Comparison of ENCODE assay signal across 1 cellular context in the genomic region with DNA sequence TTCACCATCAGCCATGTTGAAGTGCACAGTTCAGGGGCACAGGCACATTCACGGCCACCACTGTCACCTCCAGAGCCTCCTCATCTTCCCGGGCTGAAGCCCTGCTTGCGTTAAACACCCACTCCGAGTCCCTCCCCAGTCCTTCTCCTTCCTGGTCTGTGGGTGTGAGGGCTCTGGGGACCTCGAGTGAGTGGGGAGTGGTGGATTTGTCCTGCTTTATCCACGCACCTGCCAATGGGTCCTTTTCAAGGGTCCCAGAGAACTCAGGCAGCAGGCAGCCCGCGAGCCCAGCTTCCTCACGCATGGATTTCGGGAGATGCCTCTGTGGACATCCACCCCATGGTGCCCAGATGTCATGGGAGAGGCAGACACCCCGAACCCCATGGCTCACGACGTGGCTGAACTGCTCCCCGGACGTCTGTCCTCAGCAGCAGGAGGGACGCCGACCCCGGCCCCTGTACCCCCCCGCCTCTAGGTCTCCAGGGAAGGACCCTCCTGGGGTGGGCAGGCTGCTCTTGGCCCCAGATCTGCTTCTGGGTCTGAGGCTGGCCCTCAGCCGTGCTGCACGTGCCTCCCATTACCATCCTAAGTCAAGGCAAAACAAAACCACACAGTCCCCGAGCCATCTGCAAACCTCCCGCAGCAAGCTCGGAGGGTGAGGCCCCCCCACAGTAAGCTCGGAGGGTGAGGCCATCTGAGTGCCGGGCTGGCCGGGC.
A peak's percentile ranks its signal among the peaks of the same experiment; 100 is the strongest.
TF ChIP-seq lines count a peak whose summit lies in the region.

No MANE protein-coding gene starts in this region.

TF ChIP-seq in HepG2, 621 proteins besides CTCF, POLR2A, EP300 and RAD21 (continued from another document and continues in another):
- TF ChIP-seq E2F2 (CRISPR knock-in tag; IDR thresholded peaks at IDR 0.05; ENCODE audit: borderline replicate concordance) (no peak), ZBTB3 (CRISPR knock-in tag; IDR thresholded peaks at IDR 0.05; ENCODE audit: borderline replicate concordance, low read depth) (0 out of 2 replicates have a peak, but pooled peaks have one; percentile 0), ZNF224 (CRISPR knock-in tag; IDR thresholded peaks at IDR 0.05) (0 out of 2 replicates have a peak, but pooled peaks have one; percentile 37), ZNF615 (CRISPR knock-in tag; IDR thresholded peaks at IDR 0.05; ENCODE audit: borderline replicate concordance) (no peak), ZNF276 (CRISPR knock-in tag; IDR thresholded peaks at IDR 0.05; ENCODE audit: low read depth) (0 out of 2 replicates have a peak, but pooled peaks have one; percentile 40), ZBTB33 (CRISPR knock-in tag; IDR thresholded peaks at IDR 0.05) (no peak), HMGA1 (CRISPR knock-in tag; conservative IDR thresholded peaks at IDR 0.05) (no peak), ZNF530 (CRISPR knock-in tag; IDR thresholded peaks at IDR 0.05; ENCODE audit: low read depth) (no peak), CERS6 (CRISPR knock-in tag; IDR thresholded peaks at IDR 0.05) (no peak), ETV5 (CRISPR knock-in tag; IDR thresholded peaks at IDR 0.05; ENCODE audit: borderline replicate concordance) (no peak), GABPB1 (CRISPR knock-in tag; IDR thresholded peaks at IDR 0.05) (no peak; the same call in 1 of the 2 replicates), SP1 (IDR thresholded peaks at IDR 0.05) (no peak), SP1 (CRISPR knock-in tag; IDR thresholded peaks at IDR 0.05) (no peak), DMAP1 (CRISPR knock-in tag; IDR thresholded peaks at IDR 0.05) (no peak), AGO1 (IDR thresholded peaks at IDR 0.05; ENCODE audit: low read depth, low read length, poor library complexity, severe bottlenecking) (peak; percentile 99), ZNF343 (CRISPR knock-in tag; IDR thresholded peaks at IDR 0.05) (no peak), ZNF644 (CRISPR knock-in tag; IDR thresholded peaks at IDR 0.05; ENCODE audit: low read depth) (no peak), SOX6 (IDR thresholded peaks at IDR 0.05) (no peak), SOX6 (CRISPR knock-in tag; IDR thresholded peaks at IDR 0.05) (no peak), ASH2L (IDR thresholded peaks at IDR 0.05; ENCODE audit: insufficient read length, low read depth, low read length) (no peak), CHD2 (IDR thresholded peaks at IDR 0.05; ENCODE audit: low read depth, low read length) (peak; percentile 40; the same call in 1 of the 2 replicates), U2AF1 (optimal IDR thresholded peaks at IDR 0.05; ENCODE audit: low read depth, low read length) (peak; percentile 61), PHF8 (CRISPR knock-in tag; IDR thresholded peaks at IDR 0.05) (no peak)
- TF ChIP-seq, protein P1, sequence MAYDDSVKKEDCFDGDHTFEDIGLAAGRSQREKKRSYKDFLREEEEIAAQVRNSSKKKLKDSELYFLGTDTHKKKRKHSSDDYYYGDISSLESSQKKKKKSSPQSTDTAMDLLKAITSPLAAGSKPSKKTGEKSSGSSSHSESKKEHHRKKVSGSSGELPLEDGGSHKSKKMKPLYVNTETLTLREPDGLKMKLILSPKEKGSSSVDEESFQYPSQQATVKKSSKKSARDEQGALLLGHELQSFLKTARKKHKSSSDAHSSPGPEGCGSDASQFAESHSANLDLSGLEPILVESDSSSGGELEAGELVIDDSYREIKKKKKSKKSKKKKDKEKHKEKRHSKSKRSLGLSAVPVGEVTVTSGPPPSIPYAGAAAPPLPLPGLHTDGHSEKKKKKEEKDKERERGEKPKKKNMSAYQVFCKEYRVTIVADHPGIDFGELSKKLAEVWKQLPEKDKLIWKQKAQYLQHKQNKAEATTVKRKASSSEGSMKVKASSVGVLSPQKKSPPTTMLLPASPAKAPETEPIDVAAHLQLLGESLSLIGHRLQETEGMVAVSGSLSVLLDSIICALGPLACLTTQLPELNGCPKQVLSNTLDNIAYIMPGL (CRISPR knock-in tag; IDR thresholded peaks at IDR 0.05; ENCODE audit: borderline replicate concordance in 1 of 2, low read depth in 1 of 2), result no peak
- TF ChIP-seq, protein P2, sequence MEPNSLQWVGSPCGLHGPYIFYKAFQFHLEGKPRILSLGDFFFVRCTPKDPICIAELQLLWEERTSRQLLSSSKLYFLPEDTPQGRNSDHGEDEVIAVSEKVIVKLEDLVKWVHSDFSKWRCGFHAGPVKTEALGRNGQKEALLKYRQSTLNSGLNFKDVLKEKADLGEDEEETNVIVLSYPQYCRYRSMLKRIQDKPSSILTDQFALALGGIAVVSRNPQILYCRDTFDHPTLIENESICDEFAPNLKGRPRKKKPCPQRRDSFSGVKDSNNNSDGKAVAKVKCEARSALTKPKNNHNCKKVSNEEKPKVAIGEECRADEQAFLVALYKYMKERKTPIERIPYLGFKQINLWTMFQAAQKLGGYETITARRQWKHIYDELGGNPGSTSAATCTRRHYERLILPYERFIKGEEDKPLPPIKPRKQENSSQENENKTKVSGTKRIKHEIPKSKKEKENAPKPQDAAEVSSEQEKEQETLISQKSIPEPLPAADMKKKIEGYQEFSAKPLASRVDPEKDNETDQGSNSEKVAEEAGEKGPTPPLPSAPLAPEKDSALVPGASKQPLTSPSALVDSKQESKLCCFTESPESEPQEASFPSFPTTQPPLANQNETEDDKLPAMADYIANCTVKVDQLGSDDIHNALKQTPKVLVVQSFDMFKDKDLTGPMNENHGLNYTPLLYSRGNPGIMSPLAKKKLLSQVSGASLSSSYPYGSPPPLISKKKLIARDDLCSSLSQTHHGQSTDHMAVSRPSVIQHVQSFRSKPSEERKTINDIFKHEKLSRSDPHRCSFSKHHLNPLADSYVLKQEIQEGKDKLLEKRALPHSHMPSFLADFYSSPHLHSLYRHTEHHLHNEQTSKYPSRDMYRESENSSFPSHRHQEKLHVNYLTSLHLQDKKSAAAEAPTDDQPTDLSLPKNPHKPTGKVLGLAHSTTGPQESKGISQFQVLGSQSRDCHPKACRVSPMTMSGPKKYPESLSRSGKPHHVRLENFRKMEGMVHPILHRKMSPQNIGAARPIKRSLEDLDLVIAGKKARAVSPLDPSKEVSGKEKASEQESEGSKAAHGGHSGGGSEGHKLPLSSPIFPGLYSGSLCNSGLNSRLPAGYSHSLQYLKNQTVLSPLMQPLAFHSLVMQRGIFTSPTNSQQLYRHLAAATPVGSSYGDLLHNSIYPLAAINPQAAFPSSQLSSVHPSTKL (CRISPR knock-in tag; IDR thresholded peaks at IDR 0.05), result no peak; the same call in 1 of the 2 replicates
- TF ChIP-seq, protein P3, sequence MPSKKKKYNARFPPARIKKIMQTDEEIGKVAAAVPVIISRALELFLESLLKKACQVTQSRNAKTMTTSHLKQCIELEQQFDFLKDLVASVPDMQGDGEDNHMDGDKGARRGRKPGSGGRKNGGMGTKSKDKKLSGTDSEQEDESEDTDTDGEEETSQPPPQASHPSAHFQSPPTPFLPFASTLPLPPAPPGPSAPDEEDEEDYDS (CRISPR knock-in tag; IDR thresholded peaks at IDR 0.05), result no peak
- TF ChIP-seq, protein P4, sequence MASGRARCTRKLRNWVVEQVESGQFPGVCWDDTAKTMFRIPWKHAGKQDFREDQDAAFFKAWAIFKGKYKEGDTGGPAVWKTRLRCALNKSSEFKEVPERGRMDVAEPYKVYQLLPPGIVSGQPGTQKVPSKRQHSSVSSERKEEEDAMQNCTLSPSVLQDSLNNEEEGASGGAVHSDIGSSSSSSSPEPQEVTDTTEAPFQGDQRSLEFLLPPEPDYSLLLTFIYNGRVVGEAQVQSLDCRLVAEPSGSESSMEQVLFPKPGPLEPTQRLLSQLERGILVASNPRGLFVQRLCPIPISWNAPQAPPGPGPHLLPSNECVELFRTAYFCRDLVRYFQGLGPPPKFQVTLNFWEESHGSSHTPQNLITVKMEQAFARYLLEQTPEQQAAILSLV (CRISPR knock-in tag; IDR thresholded peaks at IDR 0.05; ENCODE audit: borderline replicate concordance), result no peak
- TF ChIP-seq, protein P5, sequence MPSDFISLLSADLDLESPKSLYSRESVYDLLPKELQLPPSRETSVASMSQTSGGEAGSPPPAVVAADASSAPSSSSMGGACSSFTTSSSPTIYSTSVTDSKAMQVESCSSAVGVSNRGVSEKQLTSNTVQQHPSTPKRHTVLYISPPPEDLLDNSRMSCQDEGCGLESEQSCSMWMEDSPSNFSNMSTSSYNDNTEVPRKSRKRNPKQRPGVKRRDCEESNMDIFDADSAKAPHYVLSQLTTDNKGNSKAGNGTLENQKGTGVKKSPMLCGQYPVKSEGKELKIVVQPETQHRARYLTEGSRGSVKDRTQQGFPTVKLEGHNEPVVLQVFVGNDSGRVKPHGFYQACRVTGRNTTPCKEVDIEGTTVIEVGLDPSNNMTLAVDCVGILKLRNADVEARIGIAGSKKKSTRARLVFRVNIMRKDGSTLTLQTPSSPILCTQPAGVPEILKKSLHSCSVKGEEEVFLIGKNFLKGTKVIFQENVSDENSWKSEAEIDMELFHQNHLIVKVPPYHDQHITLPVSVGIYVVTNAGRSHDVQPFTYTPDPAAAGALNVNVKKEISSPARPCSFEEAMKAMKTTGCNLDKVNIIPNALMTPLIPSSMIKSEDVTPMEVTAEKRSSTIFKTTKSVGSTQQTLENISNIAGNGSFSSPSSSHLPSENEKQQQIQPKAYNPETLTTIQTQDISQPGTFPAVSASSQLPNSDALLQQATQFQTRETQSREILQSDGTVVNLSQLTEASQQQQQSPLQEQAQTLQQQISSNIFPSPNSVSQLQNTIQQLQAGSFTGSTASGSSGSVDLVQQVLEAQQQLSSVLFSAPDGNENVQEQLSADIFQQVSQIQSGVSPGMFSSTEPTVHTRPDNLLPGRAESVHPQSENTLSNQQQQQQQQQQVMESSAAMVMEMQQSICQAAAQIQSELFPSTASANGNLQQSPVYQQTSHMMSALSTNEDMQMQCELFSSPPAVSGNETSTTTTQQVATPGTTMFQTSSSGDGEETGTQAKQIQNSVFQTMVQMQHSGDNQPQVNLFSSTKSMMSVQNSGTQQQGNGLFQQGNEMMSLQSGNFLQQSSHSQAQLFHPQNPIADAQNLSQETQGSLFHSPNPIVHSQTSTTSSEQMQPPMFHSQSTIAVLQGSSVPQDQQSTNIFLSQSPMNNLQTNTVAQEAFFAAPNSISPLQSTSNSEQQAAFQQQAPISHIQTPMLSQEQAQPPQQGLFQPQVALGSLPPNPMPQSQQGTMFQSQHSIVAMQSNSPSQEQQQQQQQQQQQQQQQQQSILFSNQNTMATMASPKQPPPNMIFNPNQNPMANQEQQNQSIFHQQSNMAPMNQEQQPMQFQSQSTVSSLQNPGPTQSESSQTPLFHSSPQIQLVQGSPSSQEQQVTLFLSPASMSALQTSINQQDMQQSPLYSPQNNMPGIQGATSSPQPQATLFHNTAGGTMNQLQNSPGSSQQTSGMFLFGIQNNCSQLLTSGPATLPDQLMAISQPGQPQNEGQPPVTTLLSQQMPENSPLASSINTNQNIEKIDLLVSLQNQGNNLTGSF (CRISPR knock-in tag; IDR thresholded peaks at IDR 0.05), result no peak
- TF ChIP-seq, protein P6, sequence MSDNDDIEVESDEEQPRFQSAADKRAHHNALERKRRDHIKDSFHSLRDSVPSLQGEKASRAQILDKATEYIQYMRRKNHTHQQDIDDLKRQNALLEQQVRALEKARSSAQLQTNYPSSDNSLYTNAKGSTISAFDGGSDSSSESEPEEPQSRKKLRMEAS (IDR thresholded peaks at IDR 0.05), result peak; percentile 54
- TF ChIP-seq, protein P7, sequence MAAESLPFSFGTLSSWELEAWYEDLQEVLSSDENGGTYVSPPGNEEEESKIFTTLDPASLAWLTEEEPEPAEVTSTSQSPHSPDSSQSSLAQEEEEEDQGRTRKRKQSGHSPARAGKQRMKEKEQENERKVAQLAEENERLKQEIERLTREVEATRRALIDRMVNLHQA (CRISPR knock-in tag; IDR thresholded peaks at IDR 0.05), result no peak
